23 cellular contexts compared by ENCODE assay signal in genomic region chr17:27469256-27469655, GRCh38. TPM values are rescaled to one million over a fixed set of nuclear protein-coding genes. Genes with fewer than 3 reads are reported as not detected.
DNase-seq lines count a peak whose midpoint lies in the region; ATAC-seq and TF ChIP-seq lines count a peak whose summit lies in the region.
"Had no signal": no experiment of that assay in that cellular context is flagged by ENCODE, and none has a peak within 500 bp of the region (broad histone marks: within the 10 kb centered on the region; RNA-seq: fewer than 3 reads in every experiment).

No MANE protein-coding gene starts in this region.

- no peaks in the 10 kb centered on the region for H3K27me3 Mint-ChIP-seq in activated CD8-positive, alpha-beta memory T cell treated with anti-CD3 and anti-CD28 coated beads, Interleukin-2, amount 10 ng/mL, durations not matched to agents 7 days and 5 days
- no peaks in the 10 kb centered on the region for H3K27me3 Mint-ChIP-seq in CD8-positive, alpha-beta memory T cell
- H3K27me3 Mint-ChIP-seq in activated T-helper 2 cell treated with anti-CD3 and anti-CD28 coated beads, Interferon-gamma antibody, Interleukin-2, Interleukin-4, amounts not matched to agents 10 μg/mL and 5 μg/mL and 100 μg/mL, durations not matched to agents 14 hours and 24 hours and 36 hours (ENCODE audit: low read depth), result no peaks in the 10 kb centered on the region
- no peaks in the 10 kb centered on the region for H3K27me3 Mint-ChIP-seq in memory B cell
- H3K27me3 Mint-ChIP-seq: naive thymus-derived CD4-positive, alpha-beta T cell had no signal

- CTCF ChIA-PET in activated CD8-positive, alpha-beta memory T cell treated with anti-CD3 and anti-CD28 coated beads, Interleukin-2, amount 10 ng/mL, durations not matched to agents 7 days and 5 days (lab: Charles Lee), result interaction anchor here (1.4 kb wide), 1 partner anchor 41 kb away, joined by 3 read pairs; no protein-coding TSS in a partner anchor
- CTCF ChIA-PET in CD8-positive, alpha-beta memory T cell (lab: Charles Lee), result no interaction called here

- no peak for TF ChIP-seq CTCF in left lung (IDR thresholded peaks at IDR 0.05)

- POLR2A ChIA-PET in CD8-positive, alpha-beta memory T cell (lab: Charles Lee), result no interaction called here

- DNase-seq in activated CD8-positive, alpha-beta memory T cell treated with anti-CD3 and anti-CD28 coated beads, Interleukin-2, amount 10 ng/mL, durations not matched to agents 7 days and 5 days, result peak; percentile 58
- no peak for DNase-seq in activated CD8-positive, alpha-beta memory T cell treated with anti-CD3 and anti-CD28 coated beads, Interleukin-2, amount 50 U/mL, for 48 hours
- no peak for DNase-seq in CD8-positive, alpha-beta memory T cell
- DNase-seq in activated T-helper 2 cell treated with anti-CD3 and anti-CD28 coated beads, Interferon-gamma antibody, Interleukin-2, Interleukin-4, amounts not matched to agents 10 μg/mL and 5 μg/mL and 100 μg/mL, durations not matched to agents 14 hours and 24 hours and 36 hours (ENCODE audit: low spot score), result no peak
- DNase-seq in memory B cell (ENCODE audit: low spot score in 2 of 2) (no peak), occipital lobe (lab: John Stamatoyannopoulos, UW) (no peak), left lung (no peak)
- DNase-seq: activated CD8-positive, alpha-beta memory T cell treated with anti-CD3 and anti-CD28 coated beads, Interleukin-2, amount 50 U/mL, for 4 hours; DMS 273 treated with DMSO at 0.1 percent for 48 hours; foreskin keratinocyte; mesendoderm; naive thymus-derived CD4-positive, alpha-beta T cell; NCI-H1436; NCI-H2171 treated with DMSO at 0.1 percent for 48 hours; pancreas; SHP77 treated with DMSO at 0.1 percent for 48 hours; stimulated activated CD4-positive, alpha-beta T cell treated with anti-CD3 and anti-CD28 coated beads, Interleukin-2, amount 100 ng/mL, for 24 hours; WERI-Rb-1 had no signal

- no peaks in the 10 kb centered on the region for H3K9me3 ChIP-seq in CD8-positive, alpha-beta memory T cell (ENCODE audit: low read length)
- H3K9me3 ChIP-seq in left lung, result no peaks in the 10 kb centered on the region
- H3K9me3 ChIP-seq: BLaER1 treated with 17β-estradiol and CSF1 and Interleukin-3, amounts not matched to agents 10 nM and 100 nM; pancreas; vagina had no signal

- ATAC-seq in activated CD8-positive, alpha-beta memory T cell treated with anti-CD3 and anti-CD28 coated beads, Interleukin-2, amount 10 ng/mL, durations not matched to agents 7 days and 5 days, result no peak
- ATAC-seq in memory B cell (ENCODE audit: low read depth) (no peak), GM21423 (IDR thresholded peaks at IDR 0.05; ENCODE audit: unreplicated experiment) (no peak), left lung (no peak)
- ATAC-seq: foreskin keratinocyte; naive thymus-derived CD4-positive, alpha-beta T cell; pancreas had no signal

- no peaks in the 10 kb centered on the region for H3K27me3 ChIP-seq in CD8-positive, alpha-beta memory T cell (ENCODE audit: insufficient read depth, low read length, poor library complexity, severe bottlenecking)
- H3K27me3 ChIP-seq in left lung, result no peaks in the 10 kb centered on the region
- H3K27me3 ChIP-seq: BLaER1 treated with 17β-estradiol and CSF1 and Interleukin-3, amounts not matched to agents 10 nM and 100 nM; cardiac muscle cell; foreskin keratinocyte; pancreas; vagina had no signal

- H3K36me3 Mint-ChIP-seq in activated CD8-positive, alpha-beta memory T cell treated with anti-CD3 and anti-CD28 coated beads, Interleukin-2, amount 10 ng/mL, durations not matched to agents 7 days and 5 days, result peaks cover 8% of the 10 kb centered on the region
- H3K36me3 Mint-ChIP-seq in CD8-positive, alpha-beta memory T cell, result no peaks in the 10 kb centered on the region
- H3K36me3 Mint-ChIP-seq in activated T-helper 2 cell treated with anti-CD3 and anti-CD28 coated beads, Interferon-gamma antibody, Interleukin-2, Interleukin-4, amounts not matched to agents 10 μg/mL and 5 μg/mL and 100 μg/mL, durations not matched to agents 14 hours and 24 hours and 36 hours (ENCODE audit: low read depth), result peaks cover 11% of the 10 kb centered on the region
- H3K36me3 Mint-ChIP-seq in memory B cell, result no peaks in the 10 kb centered on the region

- no peaks in the 10 kb centered on the region for H3K36me3 ChIP-seq in CD8-positive, alpha-beta memory T cell (ENCODE audit: insufficient read depth, low read length)
- no peaks in the 10 kb centered on the region for H3K36me3 ChIP-seq in left lung
- H3K36me3 ChIP-seq: BLaER1 treated with 17β-estradiol and CSF1 and Interleukin-3, amounts not matched to agents 10 nM and 100 nM; cardiac muscle cell; pancreas; vagina; WERI-Rb-1 had no signal

- peak overlapping the region; percentile 71 for H3K27ac Mint-ChIP-seq in activated CD8-positive, alpha-beta memory T cell treated with anti-CD3 and anti-CD28 coated beads, Interleukin-2, amount 10 ng/mL, durations not matched to agents 7 days and 5 days
- H3K27ac Mint-ChIP-seq in CD8-positive, alpha-beta memory T cell, result peak overlapping the region in 7 of 8 donors; percentile 24 to 71 (median 48)
- peak overlapping the region; percentile 67 for H3K27ac Mint-ChIP-seq in activated T-helper 2 cell treated with anti-CD3 and anti-CD28 coated beads, Interferon-gamma antibody, Interleukin-2, Interleukin-4, amounts not matched to agents 10 μg/mL and 5 μg/mL and 100 μg/mL, durations not matched to agents 14 hours and 24 hours and 36 hours
- peak overlapping the region; percentile 56 for H3K27ac Mint-ChIP-seq in memory B cell

- no peak overlapping the region for H3K4me3 ChIP-seq in CD8-positive, alpha-beta memory T cell (ENCODE audit: low read length)
- H3K4me3 ChIP-seq in left lung, result no peak overlapping the region
- H3K4me3 ChIP-seq: BLaER1 treated with 17β-estradiol and CSF1 and Interleukin-3, amounts not matched to agents 10 nM and 100 nM; cardiac muscle cell; pancreas; vagina had no signal

- no peak overlapping the region for H3K27ac ChIP-seq in CD8-positive, alpha-beta memory T cell (ENCODE audit: low read depth, low read length)
- H3K27ac ChIP-seq in left lung, result no peak overlapping the region
- H3K27ac ChIP-seq: BLaER1 treated with 17β-estradiol and CSF1 and Interleukin-3, amounts not matched to agents 10 nM and 100 nM; cardiac muscle cell; epithelial cell of prostate; foreskin keratinocyte; pancreas; vagina; WERI-Rb-1 had no signal

- intact Hi-C loops in activated T-helper 2 cell treated with anti-CD3 and anti-CD28 coated beads, Interferon-gamma antibody, Interleukin-2, Interleukin-4, amounts not matched to agents 10 μg/mL and 5 μg/mL and 100 μg/mL, durations not matched to agents 14 hours and 24 hours and 36 hours (cut with micrococcal nuclease), result loop anchor here (10.0 kb wide), 1 partner anchor 576 kb away; the partner anchor contains the start of gene NLK
- intact Hi-C loops in left lung (cut with DNase I), result no loop called here

- no peaks in the 10 kb centered on the region for H3K9me3 Mint-ChIP-seq in activated CD8-positive, alpha-beta memory T cell treated with anti-CD3 and anti-CD28 coated beads, Interleukin-2, amount 10 ng/mL, durations not matched to agents 7 days and 5 days (ENCODE audit: low read depth)
- H3K9me3 Mint-ChIP-seq in CD8-positive, alpha-beta memory T cell, result no peaks in the 10 kb centered on the region
- no peaks in the 10 kb centered on the region for H3K9me3 Mint-ChIP-seq in activated T-helper 2 cell treated with anti-CD3 and anti-CD28 coated beads, Interferon-gamma antibody, Interleukin-2, Interleukin-4, amounts not matched to agents 10 μg/mL and 5 μg/mL and 100 μg/mL, durations not matched to agents 14 hours and 24 hours and 36 hours
- H3K9me3 Mint-ChIP-seq in memory B cell, result no peaks in the 10 kb centered on the region
- H3K9me3 Mint-ChIP-seq: naive thymus-derived CD4-positive, alpha-beta T cell had no signal

- H3K4me1 Mint-ChIP-seq in activated CD8-positive, alpha-beta memory T cell treated with anti-CD3 and anti-CD28 coated beads, Interleukin-2, amount 10 ng/mL, durations not matched to agents 7 days and 5 days, result peaks cover 92% of the 10 kb centered on the region
- H3K4me1 Mint-ChIP-seq in CD8-positive, alpha-beta memory T cell, result peaks cover 66 to 85% (median 77%) of the 10 kb centered on the region in 3 donors
- peaks cover 86% of the 10 kb centered on the region for H3K4me1 Mint-ChIP-seq in activated T-helper 2 cell treated with anti-CD3 and anti-CD28 coated beads, Interferon-gamma antibody, Interleukin-2, Interleukin-4, amounts not matched to agents 10 μg/mL and 5 μg/mL and 100 μg/mL, durations not matched to agents 14 hours and 24 hours and 36 hours (ENCODE audit: low read depth)
- peaks cover 54% of the 10 kb centered on the region for H3K4me1 Mint-ChIP-seq in memory B cell

- peaks cover 46% of the 10 kb centered on the region for H3K4me1 ChIP-seq in CD8-positive, alpha-beta memory T cell (ENCODE audit: insufficient read depth, low read length)
- H3K4me1 ChIP-seq in left lung, result peaks cover 12 to 49% of the 10 kb centered on the region in 2 donors

- H3K4me3 Mint-ChIP-seq in activated CD8-positive, alpha-beta memory T cell treated with anti-CD3 and anti-CD28 coated beads, Interleukin-2, amount 10 ng/mL, durations not matched to agents 7 days and 5 days, result no peak overlapping the region
- H3K4me3 Mint-ChIP-seq in CD8-positive, alpha-beta memory T cell, result peak overlapping the region in 1 of 7 donors; percentile 4
- no peak overlapping the region for H3K4me3 Mint-ChIP-seq in activated T-helper 2 cell treated with anti-CD3 and anti-CD28 coated beads, Interferon-gamma antibody, Interleukin-2, Interleukin-4, amounts not matched to agents 10 μg/mL and 5 μg/mL and 100 μg/mL, durations not matched to agents 14 hours and 24 hours and 36 hours (ENCODE audit: low read depth)
- H3K4me3 Mint-ChIP-seq in memory B cell, result no peak overlapping the region

RNA-seq across cellular contexts. Expression of gene KSR1, which starts 13.0 kb away (rescaled TPM):
- total RNA-seq in activated CD8-positive, alpha-beta memory T cell treated with anti-CD3 and anti-CD28 coated beads, Interleukin-2, amount 10 ng/mL, durations not matched to agents 7 days and 5 days, result 10 to 100 TPM; 56.6 to 70.4 TPM
- total RNA-seq in CD8-positive, alpha-beta memory T cell, result 10 to 100 TPM; 26.3 to 26.9 TPM
- 2.9 TPM for polyA plus RNA-seq in CD8-positive, alpha-beta memory T cell
- total RNA-seq in activated T-helper 2 cell treated with anti-CD3 and anti-CD28 coated beads, Interferon-gamma antibody, Interleukin-2, Interleukin-4, amounts not matched to agents 10 μg/mL and 5 μg/mL and 100 μg/mL, durations not matched to agents 14 hours and 24 hours and 36 hours, result 96.5 and 101 TPM in 2 replicates
- 15.3 TPM for total RNA-seq in occipital lobe
- 10 to 100 TPM; 35.0 to 47.5 TPM for total RNA-seq in left lung
